In the genomic region with DNA sequence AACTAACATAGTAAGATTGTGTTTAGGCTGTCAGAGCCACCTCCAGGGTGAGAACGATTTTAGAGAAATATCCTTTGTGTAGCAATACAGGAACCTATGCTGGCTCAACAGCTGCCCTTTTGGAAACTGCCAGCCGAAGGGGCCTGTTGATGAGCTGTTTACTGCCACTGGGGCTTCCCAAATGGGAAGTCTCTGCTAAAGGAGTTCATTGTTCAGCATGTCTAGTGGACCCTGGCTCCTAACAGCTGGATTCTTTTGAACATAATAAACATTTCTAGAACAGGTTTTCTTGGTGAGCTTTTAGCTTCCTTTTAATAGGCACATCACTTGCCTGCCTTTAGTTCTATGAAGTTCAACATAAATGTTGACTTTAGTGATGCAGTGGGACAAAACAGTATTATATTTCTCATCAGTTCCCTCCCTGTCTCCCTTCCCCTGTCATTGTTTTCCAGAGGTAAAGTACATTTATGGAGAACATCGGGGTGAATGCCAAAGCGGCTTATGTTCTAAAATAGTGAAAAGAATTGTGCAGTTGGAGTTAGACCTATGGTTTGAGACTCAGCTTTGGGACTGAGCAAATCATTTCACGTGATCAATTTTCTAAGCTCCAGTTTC, we compare ENCODE assay signal across 12 cellular contexts. TPM values are rescaled to one million over a fixed set of nuclear protein-coding genes. Genes with fewer than 3 reads are reported as not detected.
DNase-seq lines count a peak whose midpoint lies in the region; ATAC-seq and TF ChIP-seq lines count a peak whose summit lies in the region.
"Had no signal": no experiment of that assay in that cellular context is flagged by ENCODE, and none has a peak within 500 bp of the region (broad histone marks: within the 10 kb centered on the region; RNA-seq: fewer than 3 reads in every experiment).

No MANE protein-coding gene starts in this region.

- peaks cover 5 to 12% of the 10 kb centered on the region in 2 donors for H3K4me1 ChIP-seq in breast epithelium

- no peak for TF ChIP-seq POLR2A in breast epithelium (IDR thresholded peaks at IDR 0.05)

- no peaks in the 10 kb centered on the region for H3K27me3 ChIP-seq in breast epithelium
- H3K27me3 ChIP-seq: dorsolateral prefrontal cortex had no signal

- peak overlapping the region; percentile 51 for H3K27ac Mint-ChIP-seq in neural crest cell (ENCODE audit: unreplicated experiment)

- TF ChIP-seq CTCF in GM12865 (IDR thresholded peaks at IDR 0.05; ENCODE audit: insufficient read depth, low read depth, low read length, missing control alignments) (no peak), breast epithelium (IDR thresholded peaks at IDR 0.05) (no peak), neural crest cell (conservative IDR thresholded peaks at IDR 0.05) (no peak)

- peaks cover 13% of the 10 kb centered on the region for H3K36me3 Mint-ChIP-seq in neural crest cell (ENCODE audit: low read depth)

- intact Hi-C loops in breast epithelium (cut with DNase I; ENCODE audit: low total_unique reads), result no loop called here

- H3K9me3 ChIP-seq in breast epithelium, result no peaks in the 10 kb centered on the region

- no peak overlapping the region for H3K4me3 Mint-ChIP-seq in neural crest cell

- DNase-seq in GM12865 (ENCODE audit: low read depth), result peak; percentile 39
- peak; percentile 15 for DNase-seq in HuH-7 (ENCODE audit: low spot score)
- DNase-seq in breast epithelium (ENCODE audit: low spot score in 2 of 2), result no peak
- DNase-seq in neural crest cell (ENCODE audit: low read depth, low spot score), result no peak
- no peak for DNase-seq in NCI-H2196 treated with DMSO at 0.1 percent for 48 hours (lab: John Stamatoyannopoulos, UW; ENCODE audit: unreplicated experiment)
- DNase-seq in iPS-NIHi7 (ENCODE audit: extremely low spot score), result no peak
- no peak for DNase-seq in stimulated activated CD4-positive, alpha-beta T cell treated with anti-CD3 and anti-CD28 coated beads, Interleukin-4, amount 100 ng/mL, for 4 hours
- DNase-seq: activated CD4-positive, CD25-positive, alpha-beta regulatory T cell treated with anti-CD3 and anti-CD28 coated beads, Interleukin-2, amount 50 U/mL, for 72 hours; activated effector memory CD4-positive, alpha-beta T cell treated with anti-CD3 and anti-CD28 coated beads, Interleukin-2, amount 50 U/mL, for 16 hours; dorsolateral prefrontal cortex had no signal

- peak overlapping the region; percentile 76 to 85 for H3K27ac ChIP-seq in breast epithelium

- no peak overlapping the region for H3K4me3 ChIP-seq in GM12865 (ENCODE audit: low read depth, low read length)
- no peak overlapping the region for H3K4me3 ChIP-seq in breast epithelium
- H3K4me3 ChIP-seq: dorsolateral prefrontal cortex had no signal

- peaks cover 31% of the 10 kb centered on the region for H3K4me1 Mint-ChIP-seq in neural crest cell

- no peaks in the 10 kb centered on the region for H3K27me3 Mint-ChIP-seq in neural crest cell (ENCODE audit: low read depth)

- ATAC-seq in GM19035 (IDR thresholded peaks at IDR 0.05; ENCODE audit: unreplicated experiment), result no peak
- ATAC-seq: Panc1 had no signal

- H3K9me3 Mint-ChIP-seq in neural crest cell, result no peaks in the 10 kb centered on the region

- H3K36me3 ChIP-seq in breast epithelium, result no peaks in the 10 kb centered on the region

RNA-seq across cellular contexts. Expression of gene UCK2, which starts 57.4 kb away (rescaled TPM):
- total RNA-seq in breast epithelium, result 10 to 100 TPM; 13.6 to 51.1 (median 45.9) TPM
- 64.6 and 66.7 TPM in 2 replicates for total RNA-seq in neural crest cell

Comparison
In these comparisons a context has a peak if more than half of its experiments do, and no peak if none do; other contexts are left out.
1. DNase-seq: peak in GM12865 (single experiment) and HuH-7 (single experiment); none in breast epithelium (0 of 2), neural crest cell (single experiment), NCI-H2196 treated with DMSO at 0.1 percent for 48 hours (single experiment), iPS-NIHi7 (single experiment) and stimulated activated CD4-positive, alpha-beta T cell treated with anti-CD3 and anti-CD28 coated beads, Interleukin-4, amount 100 ng/mL, for 4 hours (0 of 2).